ENCODE assay signal across 33 cellular contexts in the genomic region with DNA sequence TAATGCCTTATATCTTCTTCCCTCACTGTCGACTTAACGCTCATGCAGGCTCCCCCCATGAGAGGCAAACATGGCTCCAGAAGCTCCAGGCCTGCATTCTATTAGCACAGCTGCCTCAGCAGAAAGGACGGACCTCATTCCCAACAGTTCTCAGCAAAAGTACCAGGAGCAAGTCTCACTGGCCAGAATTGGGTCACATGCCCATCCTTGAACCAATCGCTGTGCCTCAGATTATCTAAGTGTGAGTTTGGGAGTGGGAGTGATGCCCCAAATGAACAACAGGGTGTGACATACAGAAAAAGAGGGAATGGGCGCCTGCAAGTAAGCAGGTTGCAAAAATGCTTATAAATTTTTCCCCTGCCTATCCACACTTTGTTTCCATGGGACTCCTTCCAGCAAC.
"Had no signal": no experiment of that assay in that cellular context is flagged by ENCODE, and none has a peak within 500 bp of the region (broad histone marks: within the 10 kb centered on the region; RNA-seq: fewer than 3 reads in every experiment).

No MANE protein-coding gene starts in this region.

- H3K27me3 ChIP-seq: MG63, Peyer's patch, SJSA1 had no signal

- H3K4me3 ChIP-seq: MG63, Peyer's patch, SJSA1 had no signal

- H3K27ac ChIP-seq: brain microvascular endothelial cell, SJSA1 had no signal

- H3K9me3 ChIP-seq: MG63, Peyer's patch, SJSA1, SK-N-SH had no signal

- H3K4me3 Mint-ChIP-seq: activated B cell treated with CpG ODN at 0.5 μM for 24 hours; activated CD4-positive, alpha-beta memory T cell treated with anti-CD3 and anti-CD28 coated beads for 36 hours; activated naive CD8-positive, alpha-beta T cell treated with anti-CD3 and anti-CD28 coated beads for 36 hours; activated T-cell treated with anti-CD3 and anti-CD28 coated beads, Interleukin-2, amount 50 U/mL, for 4 hours; T-helper 1 cell treated with Interleukin-12 subunit alpha and Interleukin-12 subunit beta and Interleukin-4 antibody, amounts not matched to agents 30 μg/mL and 1 μg/mL, for 36 hours; T-helper 2 cell treated with Interferon-gamma antibody and Interleukin-4, amounts not matched to agents 5 μg/mL and 100 μg/mL, for 36 hours had no signal

- DNase-seq: activated B cell treated with CpG ODN at 0.5 μM for 24 hours; activated CD4-positive, alpha-beta memory T cell treated with anti-CD3 and anti-CD28 coated beads for 36 hours; activated CD4-positive, alpha-beta T cell treated with anti-CD3 and anti-CD28 coated beads for 4 hours; activated CD4-positive, alpha-beta T cell treated with anti-CD3 and anti-CD28 coated beads, Interleukin-2, amount 50 U/mL, for 1 hour; activated CD4-positive, CD25-positive, alpha-beta regulatory T cell treated with anti-CD3 and anti-CD28 coated beads, Interleukin-2, amount 50 U/mL, for 72 hours; activated CD8-positive, alpha-beta memory T cell treated with anti-CD3 and anti-CD28 coated beads, Interleukin-2, amount 50 U/mL, for 4 hours; activated effector memory CD4-positive, alpha-beta T cell treated with Interleukin-2 at 50 U/mL for 16 hours; activated naive CD4-positive, alpha-beta T cell; activated naive CD4-positive, alpha-beta T cell treated with anti-CD3 and anti-CD28 coated beads, Interleukin-2, amount 50 U/mL, for 16 hours; activated naive CD8-positive, alpha-beta T cell treated with anti-CD3 and anti-CD28 coated beads for 36 hours; activated T-cell treated with anti-CD3 and anti-CD28 coated beads for 4 hours; activated T-cell treated with anti-CD3 and anti-CD28 coated beads, Interleukin-2, amount 50 U/mL, for 4 hours; amniotic stem cell; aorta; brain microvascular endothelial cell; central memory CD4-positive, alpha-beta T cell; Kasumi-1; MG63; NCI-H1048; NCI-H1105 treated with DMSO at 0.1 percent for 48 hours; NCI-H1436; NCI-H1694; NCI-H1930; NCI-H345; NCI-H524 treated with DMSO at 0.1 percent for 48 hours; PC-3; Peyer's patch; RPMI8226; SHP77 treated with DMSO at 0.1 percent for 48 hours; SK-N-SH had no signal

- H3K9ac ChIP-seq: SK-N-SH had no signal

- H3K27ac Mint-ChIP-seq: activated B cell treated with CpG ODN at 0.5 μM for 24 hours; activated CD4-positive, alpha-beta memory T cell treated with anti-CD3 and anti-CD28 coated beads for 36 hours; activated naive CD8-positive, alpha-beta T cell treated with anti-CD3 and anti-CD28 coated beads for 36 hours; T-helper 1 cell treated with Interleukin-12 subunit alpha and Interleukin-12 subunit beta and Interleukin-4 antibody, amounts not matched to agents 30 μg/mL and 1 μg/mL, for 36 hours; T-helper 2 cell treated with Interferon-gamma antibody and Interleukin-4, amounts not matched to agents 5 μg/mL and 100 μg/mL, for 36 hours had no signal

- H3K9me3 Mint-ChIP-seq: activated B cell treated with CpG ODN at 0.5 μM for 24 hours; activated CD4-positive, alpha-beta memory T cell treated with anti-CD3 and anti-CD28 coated beads for 36 hours; activated naive CD8-positive, alpha-beta T cell treated with anti-CD3 and anti-CD28 coated beads for 36 hours; activated T-cell treated with anti-CD3 and anti-CD28 coated beads, Interleukin-2, amount 50 U/mL, for 4 hours; T-helper 1 cell treated with Interleukin-12 subunit alpha and Interleukin-12 subunit beta and Interleukin-4 antibody, amounts not matched to agents 30 μg/mL and 1 μg/mL, for 36 hours; T-helper 2 cell treated with Interferon-gamma antibody and Interleukin-4, amounts not matched to agents 5 μg/mL and 100 μg/mL, for 36 hours had no signal

- ATAC-seq: activated T-cell treated with anti-CD3 and anti-CD28 coated beads, Interleukin-2, amount 50 U/mL, for 4 hours; PC-3 had no signal

- H3K4me2 ChIP-seq: SK-N-SH had no signal

- H3K36me3 ChIP-seq: brain microvascular endothelial cell, MG63, Peyer's patch, SJSA1 had no signal
